Comparison of ENCODE assay signal across 8 cellular contexts in the genomic region with DNA sequence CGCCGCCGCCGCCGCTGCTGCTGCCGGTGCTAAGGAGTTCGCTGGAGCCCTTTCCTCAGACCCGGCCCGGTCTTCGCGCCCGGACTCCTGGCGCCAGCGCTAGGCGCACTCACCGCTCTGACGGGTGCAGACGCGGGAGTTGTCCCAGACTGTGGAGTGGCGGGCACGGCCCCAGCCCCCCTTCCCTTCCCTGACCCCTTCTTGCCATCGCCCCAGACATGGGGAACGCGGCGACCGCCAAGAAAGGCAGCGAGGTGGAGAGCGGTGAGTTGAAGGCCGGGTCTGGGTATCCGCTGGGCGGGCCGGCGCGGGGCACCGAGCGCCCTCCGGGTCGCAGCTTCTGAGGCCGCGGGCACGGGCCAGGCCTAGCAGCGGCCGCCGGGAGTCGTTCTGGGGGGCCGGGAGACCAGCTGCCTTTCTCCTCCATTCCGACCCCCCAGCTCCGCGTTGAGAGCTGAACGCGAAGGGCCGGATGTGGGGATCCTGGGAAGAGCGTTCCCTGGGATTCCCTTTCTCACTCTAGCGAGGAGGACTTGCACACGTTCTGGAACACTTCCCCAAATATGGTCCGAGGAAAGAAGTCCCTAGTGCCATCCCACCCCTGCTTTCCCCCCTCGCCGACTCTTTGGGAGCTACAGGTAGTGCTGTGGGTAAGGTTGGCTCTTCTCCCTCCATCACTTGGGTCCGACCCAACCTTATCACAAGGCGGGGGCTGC.
A peak's percentile ranks its signal among the peaks of the same experiment; 100 is the strongest.
DNase-seq lines count a peak whose midpoint lies in the region; ATAC-seq and TF ChIP-seq lines count a peak whose summit lies in the region.

No MANE protein-coding gene starts in this region.

- H3K4ac ChIP-seq in IMR-90 (ENCODE audit: low read depth, low read length), result peak overlapping the region; percentile 71

- H3K4me3 Mint-ChIP-seq in activated CD8-positive, alpha-beta T cell treated with anti-CD3 and anti-CD28 coated beads for 36 hours, result peak overlapping the region; percentile 85

- H4K91ac ChIP-seq in IMR-90 (ENCODE audit: insufficient read depth, low read depth, low read length), result peak overlapping the region; percentile 31

- peak overlapping the region; percentile 71 for H3K14ac ChIP-seq in IMR-90 (replicated peaks; ENCODE audit: low read depth, low read length)

- H2AK5ac ChIP-seq in IMR-90 (ENCODE audit: low read depth, low read length), result peak overlapping the region; percentile 76

- peak overlapping the region; percentile 73 for H3K56ac ChIP-seq in IMR-90 (ENCODE audit: extremely low read depth, insufficient read depth, low read length)

- H3K9me3 Mint-ChIP-seq in activated CD8-positive, alpha-beta T cell treated with anti-CD3 and anti-CD28 coated beads for 36 hours, result no peaks in the 10 kb centered on the region

- peaks cover 20 to 29% of the 10 kb centered on the region in 2 experiments for H3K79me1 ChIP-seq in IMR-90 (ENCODE audit: low read depth in 1 of 2, low read length in 2 of 2)

- H3K23ac ChIP-seq in IMR-90 (ENCODE audit: low read depth, low read length), result peak overlapping the region; percentile 92

- no peaks in the 10 kb centered on the region for H3K36me3 ChIP-seq in IMR-90 (ENCODE audit: control insufficient read depth, insufficient read depth, low read length)
- no peaks in the 10 kb centered on the region for H3K36me3 ChIP-seq in neutrophil

- H3K9me3 ChIP-seq in IMR-90 (ENCODE audit: control insufficient read depth, insufficient read depth, low read length) (no peaks in the 10 kb centered on the region), neutrophil (no peaks in the 10 kb centered on the region)

- peaks cover 9% of the 10 kb centered on the region for H3K4me1 Mint-ChIP-seq in activated CD8-positive, alpha-beta T cell treated with anti-CD3 and anti-CD28 coated beads for 36 hours (ENCODE audit: low read depth)

- H2AK9ac ChIP-seq in IMR-90 (replicated peaks; ENCODE audit: low read depth, low read length, poor library complexity), result peak overlapping the region; percentile 88

- peaks cover 2% of the 10 kb centered on the region for H3K36me3 Mint-ChIP-seq in activated CD8-positive, alpha-beta T cell treated with anti-CD3 and anti-CD28 coated beads for 36 hours (ENCODE audit: low read depth)

- peak overlapping the region; percentile 69 for H2BK5ac ChIP-seq in IMR-90 (ENCODE audit: low read depth, low read length, poor library complexity, severe bottlenecking)

- H3K27ac Mint-ChIP-seq in activated CD8-positive, alpha-beta T cell treated with anti-CD3 and anti-CD28 coated beads for 36 hours, result peak overlapping the region; percentile 63

- CTCF ChIA-PET in IMR-90 (lab: Yijun Ruan, JAX), result interaction anchor here (1.3 kb wide), 1 partner anchor 146 kb away, joined by 3 read pairs; no protein-coding TSS in a partner anchor
- CTCF ChIA-PET in activated CD8-positive, alpha-beta T cell treated with anti-CD3 and anti-CD28 coated beads for 36 hours (lab: Charles Lee), result interaction anchor here (0.9 to 1.4 kb wide), 4 partner anchors 9 to 542 kb away, joined by 3 to 7 read pairs (median 4); no protein-coding TSS in a partner anchor

- H3K9me1 ChIP-seq in IMR-90 (ENCODE audit: insufficient read depth, low read length), result peaks cover 5% of the 10 kb centered on the region; the same call in 1 of the 2 replicates

- peaks cover 6% of the 10 kb centered on the region for H4K20me1 ChIP-seq in IMR-90 (ENCODE audit: insufficient read depth, low read length)

- no peak for DNase-seq in activated CD4-positive, CD25-positive, alpha-beta regulatory T cell treated with anti-CD3 and anti-CD28 coated beads, Interleukin-2, amount 50 U/mL, for 72 hours
- DNase-seq in IMR-90, result peak; percentile 36
- DNase-seq in activated CD8-positive, alpha-beta T cell treated with anti-CD3 and anti-CD28 coated beads for 36 hours, result peak; percentile 10
- peak; percentile 43 for DNase-seq in germinal center (ENCODE audit: low spot score)
- DNase-seq in NCI-H1436 (lab: John Stamatoyannopoulos, UW), result no peak

- BruUV-seq in IMR-90 (replicated peaks; lab: Mats Ljungman, UMichigan), result no TSS peak

- in situ Hi-C loops in IMR-90 (cut with MboI; ENCODE audit: low sequenced_read_pairs), result no loop called here

- dilution Hi-C loops in IMR-90 (cut with HindIII; ENCODE audit: low sequenced_read_pairs, unreplicated experiment), result no loop called here

- peak; percentile 43 to 45 for ATAC-seq in activated CD4-positive, CD25-positive, alpha-beta regulatory T cell treated with anti-CD3 and anti-CD28 coated beads, Interleukin-2, amount 50 U/mL, for 24 hours
- ATAC-seq in GM21723 (IDR thresholded peaks at IDR 0.05; ENCODE audit: unreplicated experiment) (peak; percentile 56), IMR-90 (ENCODE audit: low read depth) (peak; percentile 55)
- peak; percentile 48 for ATAC-seq in activated CD8-positive, alpha-beta T cell treated with anti-CD3 and anti-CD28 coated beads for 36 hours

- peak overlapping the region; percentile 92 for H3K4me2 ChIP-seq in IMR-90 (ENCODE audit: low read depth, low read length)

- peak overlapping the region; percentile 11 for H4K5ac ChIP-seq in IMR-90 (ENCODE audit: low read depth, low read length)

- H3K27ac ChIP-seq in IMR-90 (ENCODE audit: insufficient read depth, low read length) (peak overlapping the region; percentile 85), neutrophil (no peak overlapping the region)

- H2AFZ ChIP-seq in IMR-90 (replicated peaks; ENCODE audit: low read length, poor library complexity), result peak overlapping the region; percentile 95

- peak overlapping the region; percentile 93 for H3K4me3 ChIP-seq in IMR-90 (ENCODE audit: insufficient read depth, low read depth, low read length)
- peak overlapping the region; percentile 42 to 55 for H3K4me3 ChIP-seq in neutrophil (ENCODE audit: low read depth in 1 of 2, low read length in 1 of 2)

- WGBS in IMR-90 (ENCODE audit: extremely low coverage in 2 of 2, insufficient read length in 1 of 2), 2 experiments, result 0% methylated on average over 12 of the region's 60 CpGs; no CpG with 5 or more reads in 1 of the 2 experiments

- peak overlapping the region; percentile 38 for H2BK120ac ChIP-seq in IMR-90 (ENCODE audit: low read depth, low read length)

- TF ChIP-seq CTCF in IMR-90 (conservative IDR thresholded peaks at IDR 0.05; ENCODE audit: low read depth, low read length) (no peak), neutrophil (IDR thresholded peaks at IDR 0.05) (no peak)
- no peak for TF ChIP-seq CTCF in activated CD8-positive, alpha-beta T cell treated with anti-CD3 and anti-CD28 coated beads for 36 hours (IDR thresholded peaks at IDR 0.05)

- POLR2A ChIA-PET in IMR-90 (lab: Charles Lee; ENCODE audit: unreplicated experiment), result interaction anchor here (0.7 kb wide), 1 partner anchor 35 kb away, joined by 3 read pairs; no protein-coding TSS in a partner anchor
- POLR2A ChIA-PET in activated CD8-positive, alpha-beta T cell treated with anti-CD3 and anti-CD28 coated beads for 36 hours (lab: Charles Lee), result interaction anchor here (0.8 to 1.8 kb wide), 5 partner anchors 12 to 496 kb away, joined by 3 to 8 read pairs (median 3); a partner anchor contains a TSS

- H4K8ac ChIP-seq in IMR-90 (ENCODE audit: low read depth in 2 of 2, low read length in 2 of 2), result peak overlapping the region; percentile 22 to 49; a peak in 2 of 4 replicates

- H2BK20ac ChIP-seq in IMR-90 (ENCODE audit: low read depth, low read length), result peak overlapping the region; percentile 28; the same call in 1 of the 2 replicates

- intact Hi-C loops in IMR-90 (cut with micrococcal nuclease), result loop anchor here (2.0 to 5.0 kb wide), 3 partner anchors 44 to 354 kb away; a partner anchor contains a TSS
- intact Hi-C loops in activated CD8-positive, alpha-beta T cell treated with anti-CD3 and anti-CD28 coated beads for 36 hours (cut with micrococcal nuclease), result no loop called here

- no peaks in the 10 kb centered on the region; the same call in 1 of the 2 replicates for H3K4me1 ChIP-seq in IMR-90 (ENCODE audit: control insufficient read depth, insufficient read depth, low read length)
- H3K4me1 ChIP-seq in neutrophil (ENCODE audit: control insufficient read depth in 1 of 2, insufficient read depth in 1 of 2, low read depth in 1 of 2, low read length in 1 of 2), result peaks cover 15 to 16% of the 10 kb centered on the region in 2 experiments

- H3K27me3 ChIP-seq in IMR-90 (ENCODE audit: control insufficient read depth, insufficient read depth, low read length) (no peaks in the 10 kb centered on the region), neutrophil (peaks cover 59% of the 10 kb centered on the region)

- H3K9ac ChIP-seq in IMR-90 (ENCODE audit: low read depth, low read length), result peak overlapping the region; percentile 79

- peak overlapping the region; percentile 10; the same call in 1 of the 2 replicates for H3K18ac ChIP-seq in IMR-90 (ENCODE audit: low read depth, low read length)

- no peaks in the 10 kb centered on the region for H3K27me3 Mint-ChIP-seq in activated CD8-positive, alpha-beta T cell treated with anti-CD3 and anti-CD28 coated beads for 36 hours

- no peak for TF ChIP-seq POLR2A in IMR-90 (IDR thresholded peaks at IDR 0.05; ENCODE audit: low read depth, low read length)

- 0 out of 3 replicates have a peak overlapping the region, but pooled peaks have one; percentile 25 for H2BK15ac ChIP-seq in IMR-90 (ENCODE audit: low read depth, low read length)

- TF ChIP-seq RAD21 in IMR-90 (IDR thresholded peaks at IDR 0.05; ENCODE audit: low read length), result no peak

TF ChIP-seq in IMR-90, 13 proteins besides CTCF, POLR2A, EP300 and RAD21:
- TF ChIP-seq RCOR1 (IDR thresholded peaks at IDR 0.05; ENCODE audit: insufficient replicate concordance, low read length), result no peak
- TF ChIP-seq MAZ (IDR thresholded peaks at IDR 0.05; ENCODE audit: borderline replicate concordance, low read depth, low read length), result peak; percentile 2; the same call in 1 of the 2 replicates
TF ChIP-seq in IMR-90: peak in this region for 1.

Comparison
In these comparisons a context has a peak if more than half of its experiments do, and no peak if none do; other contexts are left out.
1. DNase-seq: peak in IMR-90 (single experiment), activated CD8-positive, alpha-beta T cell treated with anti-CD3 and anti-CD28 coated beads for 36 hours (single experiment) and germinal center (single experiment); none in activated CD4-positive, CD25-positive, alpha-beta regulatory T cell treated with anti-CD3 and anti-CD28 coated beads, Interleukin-2, amount 50 U/mL, for 72 hours (single experiment) and NCI-H1436 (single experiment).
2. Peak in every context shown above with its lines, with median percentiles within 50 percentile points of each other: ATAC-seq.